Comparison of ENCODE assay signal across 17 cellular contexts in genomic region chr1:89539135-89539534, GRCh38.
"Had no signal": no experiment of that assay in that cellular context is flagged by ENCODE, and none has a peak within 500 bp of the region (broad histone marks: within the 10 kb centered on the region; RNA-seq: fewer than 3 reads in every experiment).

No MANE protein-coding gene starts in this region.

- H3K4me3 Mint-ChIP-seq: central memory CD8-positive, alpha-beta T cell; immature natural killer cell; natural killer cell treated with Interleukin-12 subunit alpha and Interleukin-12 subunit beta and Interleukin-15 and Interleukin-18, amount 100 ng/mL, for 72 hours; stimulated activated memory B cell treated with anti-CD40 and anti-IgM and Interleukin-4, amounts not matched to agents 10 μg/mL and 1 μg/mL and 100 μg/mL, for 72 hours had no signal

- H3K9me3 Mint-ChIP-seq: central memory CD8-positive, alpha-beta T cell; immature natural killer cell; natural killer cell treated with Interleukin-12 subunit alpha and Interleukin-12 subunit beta and Interleukin-15 and Interleukin-18, amount 100 ng/mL, for 72 hours; stimulated activated memory B cell treated with anti-CD40 and anti-IgM and Interleukin-4, amounts not matched to agents 10 μg/mL and 1 μg/mL and 100 μg/mL, for 72 hours had no signal

- ATAC-seq: body of pancreas; natural killer cell treated with Interleukin-12 subunit alpha and Interleukin-12 subunit beta and Interleukin-15 and Interleukin-18, amount 100 ng/mL, for 72 hours; stimulated activated memory B cell treated with anti-CD40 and anti-IgM and Interleukin-4, amounts not matched to agents 10 μg/mL and 1 μg/mL and 100 μg/mL, for 72 hours had no signal

- H3K4me3 ChIP-seq: body of pancreas, heart left ventricle had no signal

- H3K36me3 Mint-ChIP-seq: natural killer cell treated with Interleukin-12 subunit alpha and Interleukin-12 subunit beta and Interleukin-15 and Interleukin-18, amount 100 ng/mL, for 72 hours had no signal

- H3K27ac Mint-ChIP-seq: immature natural killer cell had no signal

- DNase-seq: activated CD4-positive, alpha-beta T cell treated with anti-CD3 and anti-CD28 coated beads for 1 hour; activated gamma-delta T cell; body of pancreas; cortex of kidney; effector memory CD4-positive, alpha-beta T cell; heart left ventricle; immature natural killer cell; nucleus accumbens; posterior cingulate gyrus; retina; SIG-M5; stimulated activated CD4-positive, alpha-beta T cell treated with anti-CD3 and anti-CD28 coated beads, Interleukin-12 subunit alpha, Interleukin-12 subunit beta, amount 100 ng/mL, for 4 hours; stimulated activated CD4-positive, alpha-beta T cell treated with anti-CD3 and anti-CD28 coated beads, Interleukin-2, amount 100 ng/mL, for 24 hours had no signal

- H3K27me3 ChIP-seq: body of pancreas, heart left ventricle had no signal

- H3K27me3 Mint-ChIP-seq: central memory CD8-positive, alpha-beta T cell; natural killer cell treated with Interleukin-12 subunit alpha and Interleukin-12 subunit beta and Interleukin-15 and Interleukin-18, amount 100 ng/mL, for 72 hours; stimulated activated memory B cell treated with anti-CD40 and anti-IgM and Interleukin-4, amounts not matched to agents 10 μg/mL and 1 μg/mL and 100 μg/mL, for 72 hours had no signal

- H3K27ac ChIP-seq: body of pancreas, VCaP had no signal
